ENCODE assay signal across 13 cellular contexts in the genomic region with DNA sequence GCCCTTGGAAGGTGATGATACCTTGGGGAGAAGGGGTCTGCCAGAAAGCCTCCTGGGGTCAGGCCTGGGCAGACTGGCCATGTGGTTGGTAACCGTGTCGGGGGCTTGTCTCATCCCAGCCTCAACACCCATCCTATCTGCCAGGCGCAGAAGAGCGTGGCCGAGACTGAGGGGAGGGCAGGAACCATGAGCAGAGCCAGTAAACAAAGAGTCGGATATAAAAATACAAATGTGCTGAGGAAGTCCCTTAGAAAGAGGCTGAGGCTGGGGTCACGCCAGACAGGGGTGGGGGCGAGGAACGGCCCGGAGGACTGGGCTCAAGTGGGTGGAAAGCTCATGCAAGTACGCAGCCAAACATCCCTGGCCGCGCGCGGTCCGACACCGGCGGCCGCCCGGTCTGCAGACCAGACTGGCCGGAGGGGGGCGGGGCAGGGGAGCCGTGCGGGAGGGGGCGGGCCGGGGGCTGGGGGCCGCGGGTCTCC. TPM values are rescaled to one million over a fixed set of nuclear protein-coding genes. Genes with fewer than 3 reads are reported as not detected.
DNase-seq lines count a peak whose midpoint lies in the region; ATAC-seq and TF ChIP-seq lines count a peak whose summit lies in the region.
"Had no signal": no experiment of that assay in that cellular context is flagged by ENCODE, and none has a peak within 500 bp of the region (broad histone marks: within the 10 kb centered on the region; RNA-seq: fewer than 3 reads in every experiment).

No MANE protein-coding gene starts in this region.

- no peak overlapping the region for H3K4me3 ChIP-seq in CD8-positive, alpha-beta memory T cell (ENCODE audit: low read length)

- no peaks in the 10 kb centered on the region for H3K9me3 ChIP-seq in CD8-positive, alpha-beta memory T cell (ENCODE audit: low read length)
- H3K9me3 ChIP-seq: lower lobe of right lung, tibial nerve had no signal

- peaks cover 21% of the 10 kb centered on the region for H3K4me1 Mint-ChIP-seq in T-helper 1 cell treated with Interleukin-12 subunit alpha and Interleukin-12 subunit beta and Interleukin-4 antibody, amounts not matched to agents 30 μg/mL and 1 μg/mL, for 36 hours (ENCODE audit: low read depth)
- peaks cover 17 to 29% (median 18%) of the 10 kb centered on the region in 3 donors for H3K4me1 Mint-ChIP-seq in CD8-positive, alpha-beta memory T cell
- H3K4me1 Mint-ChIP-seq in dendritic cell treated with granulocyte-macrophage colony-stimulating factor and Interleukin-4, amounts not matched to agents 40 ng/mL and 50 ng/mL, for 4 days (ENCODE audit: low read depth) = peaks cover 29% of the 10 kb centered on the region
- H3K4me1 Mint-ChIP-seq in neural crest cell = peaks cover 18% of the 10 kb centered on the region

- TF ChIP-seq CTCF in neural crest cell (conservative IDR thresholded peaks at IDR 0.05) = no peak

- peaks cover 14% of the 10 kb centered on the region for H3K27me3 ChIP-seq in CD8-positive, alpha-beta memory T cell (ENCODE audit: insufficient read depth, low read length, poor library complexity, severe bottlenecking)

- H3K4me1 ChIP-seq in CD8-positive, alpha-beta memory T cell (ENCODE audit: insufficient read depth, low read length) = peaks cover 23% of the 10 kb centered on the region

- H3K27me3 Mint-ChIP-seq in T-helper 1 cell treated with Interleukin-12 subunit alpha and Interleukin-12 subunit beta and Interleukin-4 antibody, amounts not matched to agents 30 μg/mL and 1 μg/mL, for 36 hours (ENCODE audit: low read depth) = peaks cover 37% of the 10 kb centered on the region
- H3K27me3 Mint-ChIP-seq in CD8-positive, alpha-beta memory T cell = peaks cover 11 to 16% of the 10 kb centered on the region in 2 donors
- peaks cover 62% of the 10 kb centered on the region for H3K27me3 Mint-ChIP-seq in dendritic cell treated with granulocyte-macrophage colony-stimulating factor and Interleukin-4, amounts not matched to agents 40 ng/mL and 50 ng/mL, for 4 days
- peaks cover 74% of the 10 kb centered on the region for H3K27me3 Mint-ChIP-seq in neural crest cell (ENCODE audit: low read depth)

- H3K4me3 Mint-ChIP-seq in T-helper 1 cell treated with Interleukin-12 subunit alpha and Interleukin-12 subunit beta and Interleukin-4 antibody, amounts not matched to agents 30 μg/mL and 1 μg/mL, for 36 hours = peak overlapping the region; percentile 29
- H3K4me3 Mint-ChIP-seq in CD8-positive, alpha-beta memory T cell = peak overlapping the region; percentile 33 to 89 (median 70)
- H3K4me3 Mint-ChIP-seq in dendritic cell treated with granulocyte-macrophage colony-stimulating factor and Interleukin-4, amounts not matched to agents 40 ng/mL and 50 ng/mL, for 4 days = peak overlapping the region; percentile 44
- peak overlapping the region; percentile 82 for H3K4me3 Mint-ChIP-seq in neural crest cell

- DNase-seq in T-helper 1 cell (no peak), neural crest cell (ENCODE audit: low read depth, low spot score) (no peak), NCI-H226 (no peak), EL (no peak)
- no peak for DNase-seq in CD8-positive, alpha-beta memory T cell
- DNase-seq: DND-41, lower lobe of right lung had no signal

- peaks cover 5% of the 10 kb centered on the region for H3K36me3 Mint-ChIP-seq in T-helper 1 cell treated with Interleukin-12 subunit alpha and Interleukin-12 subunit beta and Interleukin-4 antibody, amounts not matched to agents 30 μg/mL and 1 μg/mL, for 36 hours (ENCODE audit: low read depth)
- peaks cover 0 to 1% (median 0%) of the 10 kb centered on the region in 3 donors for H3K36me3 Mint-ChIP-seq in CD8-positive, alpha-beta memory T cell
- H3K36me3 Mint-ChIP-seq in dendritic cell treated with granulocyte-macrophage colony-stimulating factor and Interleukin-4, amounts not matched to agents 40 ng/mL and 50 ng/mL, for 4 days (ENCODE audit: low read depth) = peaks cover 16% of the 10 kb centered on the region
- H3K36me3 Mint-ChIP-seq in neural crest cell (ENCODE audit: low read depth) = no peaks in the 10 kb centered on the region

- H3K36me3 ChIP-seq in CD8-positive, alpha-beta memory T cell (ENCODE audit: insufficient read depth, low read length) = no peaks in the 10 kb centered on the region
- H3K36me3 ChIP-seq: lower lobe of right lung had no signal

- no peaks in the 10 kb centered on the region for H3K9me3 Mint-ChIP-seq in T-helper 1 cell treated with Interleukin-12 subunit alpha and Interleukin-12 subunit beta and Interleukin-4 antibody, amounts not matched to agents 30 μg/mL and 1 μg/mL, for 36 hours
- H3K9me3 Mint-ChIP-seq in CD8-positive, alpha-beta memory T cell = no peaks in the 10 kb centered on the region
- no peaks in the 10 kb centered on the region for H3K9me3 Mint-ChIP-seq in dendritic cell treated with granulocyte-macrophage colony-stimulating factor and Interleukin-4, amounts not matched to agents 40 ng/mL and 50 ng/mL, for 4 days
- no peaks in the 10 kb centered on the region for H3K9me3 Mint-ChIP-seq in neural crest cell

- intact Hi-C loops in dendritic cell treated with granulocyte-macrophage colony-stimulating factor and Interleukin-4, amounts not matched to agents 40 ng/mL and 50 ng/mL, for 4 days (cut with micrococcal nuclease) = no loop called here

- no peak overlapping the region for H3K27ac Mint-ChIP-seq in T-helper 1 cell treated with Interleukin-12 subunit alpha and Interleukin-12 subunit beta and Interleukin-4 antibody, amounts not matched to agents 30 μg/mL and 1 μg/mL, for 36 hours
- peak overlapping the region in 2 of 8 donors; percentile 5 to 78 for H3K27ac Mint-ChIP-seq in CD8-positive, alpha-beta memory T cell
- H3K27ac Mint-ChIP-seq in dendritic cell treated with granulocyte-macrophage colony-stimulating factor and Interleukin-4, amounts not matched to agents 40 ng/mL and 50 ng/mL, for 4 days = no peak overlapping the region
- H3K27ac Mint-ChIP-seq in neural crest cell (ENCODE audit: unreplicated experiment) = no peak overlapping the region

- CTCF ChIA-PET in CD8-positive, alpha-beta memory T cell (lab: Charles Lee) = interaction anchor here (1.3 to 3.0 kb wide), 2 partner anchors 10 to 19 kb away, joined by 4 to 13 read pairs; a partner anchor contains a TSS

- no peak overlapping the region for H3K27ac ChIP-seq in CD8-positive, alpha-beta memory T cell (ENCODE audit: low read depth, low read length)
- H3K27ac ChIP-seq: lower lobe of right lung, tibial nerve had no signal

- ATAC-seq in HG03457 (IDR thresholded peaks at IDR 0.05; ENCODE audit: unreplicated experiment) = no peak

- POLR2A ChIA-PET in CD8-positive, alpha-beta memory T cell (lab: Charles Lee) = interaction anchor here (0.5 kb wide), 1 partner anchor 107 kb away, joined by 3 read pairs; no protein-coding TSS in a partner anchor

RNA-seq across cellular contexts. Expression of a gene that starts 1.9 kb away (rescaled TPM):
- total RNA-seq in CD8-positive, alpha-beta memory T cell = under 1 TPM; 0.66 to 0.77 TPM
- polyA plus RNA-seq in CD8-positive, alpha-beta memory T cell = not detected
- total RNA-seq in neural crest cell = 4.7 and 5.6 TPM in 2 replicates
- total RNA-seq: lower lobe of right lung, tibial nerve had no signal
- polyA plus RNA-seq: aorta had no signal

RNA-seq across cellular contexts. Expression of a gene that starts 10.0 kb away (rescaled TPM):
- 10 to 100 TPM; 13.2 to 14.5 TPM for total RNA-seq in CD8-positive, alpha-beta memory T cell
- 5.3 TPM for polyA plus RNA-seq in CD8-positive, alpha-beta memory T cell
- 3.4 and 3.9 TPM in 2 replicates for total RNA-seq in neural crest cell

RNA-seq across cellular contexts. Expression of a gene that starts 10.7 kb away (rescaled TPM):
- total RNA-seq in CD8-positive, alpha-beta memory T cell = 10 to 100 TPM; 59.4 to 61.4 TPM
- 73.2 TPM for polyA plus RNA-seq in CD8-positive, alpha-beta memory T cell
- 32.0 and 35.5 TPM in 2 replicates for total RNA-seq in neural crest cell

RNA-seq across cellular contexts. Expression of a gene that starts 16.4 kb away (rescaled TPM):
- not detected for total RNA-seq in CD8-positive, alpha-beta memory T cell
- polyA plus RNA-seq in CD8-positive, alpha-beta memory T cell = not detected
- not detected in 2 replicates for total RNA-seq in neural crest cell
- total RNA-seq: aorta, lower lobe of right lung, renal cortical epithelial cell, tibial nerve had no signal
- polyA plus RNA-seq: aorta had no signal

RNA-seq across cellular contexts. Expression of a gene that starts 30.1 kb away (rescaled TPM):
- total RNA-seq in CD8-positive, alpha-beta memory T cell = under 1 TPM in 1 of 2 experiments, not detected in 1; 0.11 TPM
- polyA plus RNA-seq in CD8-positive, alpha-beta memory T cell = not detected
- 0.36 and 0.56 TPM in 2 replicates for total RNA-seq in neural crest cell
- total RNA-seq: aorta had no signal

Comparison
In these comparisons a context has a peak if more than half of its experiments do, and no peak if none do; other contexts are left out.
1. H3K4me3 Mint-ChIP-seq: peak in every context shown above with its lines; median percentile 82 in neural crest cell; 70 in CD8-positive, alpha-beta memory T cell; 44 in dendritic cell treated with granulocyte-macrophage colony-stimulating factor and Interleukin-4, amounts not matched to agents 40 ng/mL and 50 ng/mL, for 4 days; 29 in T-helper 1 cell treated with Interleukin-12 subunit alpha and Interleukin-12 subunit beta and Interleukin-4 antibody, amounts not matched to agents 30 μg/mL and 1 μg/mL, for 36 hours.